Comparison of ENCODE assay signal across 24 cellular contexts in the genomic region with DNA sequence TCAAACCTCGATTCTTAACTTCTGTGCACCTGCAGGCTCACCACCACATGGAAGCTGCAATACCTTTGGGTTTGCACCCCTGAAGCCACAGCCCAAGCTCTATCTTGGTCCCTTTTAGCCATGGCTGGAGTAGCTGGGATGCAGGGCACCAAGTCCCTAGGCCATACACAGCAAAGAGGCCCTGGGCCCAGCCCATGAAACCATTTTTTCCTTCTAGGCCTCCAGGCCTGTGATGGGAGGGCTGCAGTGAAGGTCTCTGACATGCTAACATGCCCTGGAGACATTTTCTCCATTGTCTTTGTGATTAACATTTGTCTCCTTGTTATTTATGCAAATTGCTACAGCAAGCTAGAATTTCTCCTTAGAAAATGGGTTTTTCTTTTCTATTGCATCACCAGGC.
"Had no signal": no experiment of that assay in that cellular context is flagged by ENCODE, and none has a peak within 500 bp of the region (broad histone marks: within the 10 kb centered on the region; RNA-seq: fewer than 3 reads in every experiment).

No MANE protein-coding gene starts in this region.

- H2AFZ ChIP-seq: neural progenitor cell, parathyroid adenoma had no signal

- H3K27me3 ChIP-seq: neural progenitor cell, ovary, right lobe of liver, stomach, thyroid gland, tibial nerve, upper lobe of right lung, uterus had no signal

- H3K4me3 ChIP-seq: neural progenitor cell, ovary, psoas muscle, right lobe of liver, sigmoid colon, stomach, thoracic aorta, thyroid gland, tibial nerve, upper lobe of right lung, uterus had no signal

- H3K36me3 ChIP-seq: neural progenitor cell, ovary, right lobe of liver, sigmoid colon, stomach, thoracic aorta, thyroid gland, tibial nerve, upper lobe of right lung, uterus had no signal

- H3K9me3 ChIP-seq: ovary, psoas muscle, right lobe of liver, thoracic aorta, thyroid gland, upper lobe of right lung, uterus had no signal

- DNase-seq: natural killer cell; occipital lobe; ovary; posterior cingulate gyrus; psoas muscle; right cardiac atrium; right lobe of liver; sigmoid colon; small intestine; stimulated activated CD4-positive, alpha-beta T cell treated with anti-CD3 and anti-CD28 coated beads, Interleukin-15, amount 100 ng/mL, for 24 hours; stimulated activated CD4-positive, alpha-beta T cell treated with anti-CD3 and anti-CD28 coated beads, Interleukin-2, amount 100 ng/mL, for 24 hours; stimulated activated CD4-positive, alpha-beta T cell treated with anti-CD3 and anti-CD28 coated beads, Interleukin-2, amount 100 ng/mL, for 48 hours; stimulated activated CD4-positive, alpha-beta T cell treated with anti-CD3 and anti-CD28 coated beads, Interleukin-4, amount 100 ng/mL, for 24 hours; stimulated activated naive B cell treated with anti-CD40 and anti-IgM and Interleukin-4, amounts not matched to agents 10 μg/mL and 1 μg/mL and 100 μg/mL, for 72 hours; stimulated activated naive CD4-positive, alpha-beta T cell treated with Interleukin-2 at 50 U/mL for 16 hours; stomach; thyroid gland; upper lobe of right lung; uterus had no signal

- H3K4me2 ChIP-seq: neural progenitor cell had no signal

- H3K79me2 ChIP-seq: parathyroid adenoma had no signal

- H3K4me1 ChIP-seq: neural progenitor cell, parathyroid adenoma, psoas muscle, right lobe of liver, sigmoid colon, stomach, thyroid gland, tibial nerve, upper lobe of right lung, uterus had no signal

- H3K9ac ChIP-seq: neural progenitor cell, parathyroid adenoma had no signal

- H3K27ac ChIP-seq: neural progenitor cell, ovary, parathyroid adenoma, psoas muscle, right lobe of liver, sigmoid colon, stomach, thoracic aorta, thyroid gland, tibial nerve, upper lobe of right lung, uterus had no signal

- ATAC-seq: natural killer cell; psoas muscle; right cardiac atrium; right lobe of liver; stimulated activated effector memory CD8-positive, alpha-beta T cell treated with anti-CD3 and anti-CD28 coated beads, Interleukin-12 subunit alpha, Interleukin-12 subunit beta, amount 100 ng/mL, for 72 hours; stimulated activated naive B cell treated with anti-CD40 and anti-IgM and Interleukin-4, amounts not matched to agents 10 μg/mL and 1 μg/mL and 100 μg/mL, for 72 hours; upper lobe of right lung had no signal
